ENCODE assay signal across 8 cellular contexts in genomic region chr17:75587718-75588545, GRCh38. TPM values are rescaled to one million over a fixed set of nuclear protein-coding genes. Genes with fewer than 3 reads are reported as not detected.
DNase-seq lines count a peak whose midpoint lies in the region; ATAC-seq and TF ChIP-seq lines count a peak whose summit lies in the region.

TSS of gene MYO15B (plus strand) at chr17:75587800. CDS start at chr17:75588058, 258 bp downstream.

- peaks cover 0 to 24% of the 10 kb centered on the region in 2 donors for H3K4me1 ChIP-seq in right atrium auricular region
- H3K4me1 ChIP-seq in psoas muscle, result peaks cover 3% of the 10 kb centered on the region
- peaks cover 33% of the 10 kb centered on the region for H3K4me1 ChIP-seq in vagina

- ATAC-seq in psoas muscle (peak; percentile 9 to 31 (median 14)), HG03196 (IDR thresholded peaks at IDR 0.05; ENCODE audit: unreplicated experiment) (no peak)

- peak within 1 kb of the TSS; percentile 45 to 74 for H3K4me3 ChIP-seq in right atrium auricular region
- peak within 1 kb of the TSS; percentile 76 for H3K4me3 ChIP-seq in psoas muscle
- H3K4me3 ChIP-seq in vagina, result peak within 1 kb of the TSS; percentile 58 to 71

- DNase-seq in NCI-H2196 treated with DMSO at 0.1 percent for 48 hours (lab: John Stamatoyannopoulos, UW; ENCODE audit: unreplicated experiment) (peak; percentile 19), NCI-H2196 (lab: John Stamatoyannopoulos, UW; ENCODE audit: unreplicated experiment) (no peak), SKM-1 treated with dmso at 0.1 percent for 144 hours (lab: John Stamatoyannopoulos, UW; ENCODE audit: unreplicated experiment) (peak; percentile 50), right atrium auricular region (ENCODE audit: low spot score) (peak; percentile 61), psoas muscle (peak; percentile 68 to 78), vagina (ENCODE audit: extremely low spot score in 2 of 2) (no peak)

- peaks cover 11% of the 10 kb centered on the region for H3K4me1 Mint-ChIP-seq in activated naive CD8-positive, alpha-beta T cell (ENCODE audit: low read depth)

- no peaks in the 10 kb centered on the region for H3K36me3 Mint-ChIP-seq in activated naive CD8-positive, alpha-beta T cell

- no peaks in the 10 kb centered on the region for H3K9me3 Mint-ChIP-seq in activated naive CD8-positive, alpha-beta T cell (ENCODE audit: low read depth)

- WGBS in psoas muscle, 3 donors, result 4 to 9% (median 5%) methylated on average over 58 to 76 of the region's 76 CpGs

- H3K36me3 ChIP-seq in right atrium auricular region, result no peaks in the 10 kb centered on the region
- no peaks in the 10 kb centered on the region for H3K36me3 ChIP-seq in psoas muscle (ENCODE audit: insufficient read depth in 1 of 2, low read depth in 1 of 2)
- no peaks in the 10 kb centered on the region for H3K36me3 ChIP-seq in vagina

- H3K27me3 ChIP-seq in right atrium auricular region (no peaks in the 10 kb centered on the region), psoas muscle (ENCODE audit: insufficient read depth in 3 of 3, low read length in 2 of 3) (peaks cover 0 to 11% (median 6%) of the 10 kb centered on the region in 3 donors), vagina (no peaks in the 10 kb centered on the region)

- TF ChIP-seq CTCF in right atrium auricular region (IDR thresholded peaks at IDR 0.05), result peak; percentile 48 to 51
- TF ChIP-seq CTCF in psoas muscle (IDR thresholded peaks at IDR 0.05), result peak; percentile 17
- peak; percentile 9 to 34 (median 12) for TF ChIP-seq CTCF in vagina (IDR thresholded peaks at IDR 0.05)

- intact Hi-C loops in psoas muscle (cut with DNase I), result loop anchor here in 1 of 2 donors (2.0 to 5.0 kb wide), 2 partner anchors 71 to 161 kb away; partner anchors contain the start of genes CASKIN2 and TSEN54
- intact Hi-C loops in vagina (cut with DNase I), result loop anchor here (5.0 kb wide), 2 partner anchors 66 to 161 kb away; no protein-coding TSS in a partner anchor

- H3K27me3 Mint-ChIP-seq in activated naive CD8-positive, alpha-beta T cell, result no peaks in the 10 kb centered on the region

- no peak for TF ChIP-seq POLR2A in vagina (IDR thresholded peaks at IDR 0.05)

- H3K27ac Mint-ChIP-seq in activated naive CD8-positive, alpha-beta T cell, result peak within 1 kb of the TSS; percentile 16

- H3K4me3 Mint-ChIP-seq in activated naive CD8-positive, alpha-beta T cell, result peak within 1 kb of the TSS; percentile 73

- H3K27ac ChIP-seq in right atrium auricular region (peak within 1 kb of the TSS; percentile 91 to 96), psoas muscle (peak within 1 kb of the TSS; percentile 76), vagina (peak within 1 kb of the TSS; percentile 91)

- H3K9me3 ChIP-seq in right atrium auricular region (no peaks in the 10 kb centered on the region), psoas muscle (no peaks in the 10 kb centered on the region), vagina (no peaks in the 10 kb centered on the region)

RNA-seq across cellular contexts. Expression of gene MYO15B, which starts in this region (rescaled TPM):
- total RNA-seq in right atrium auricular region, result 10 to 100 TPM; 29.3 to 34.3 TPM
- total RNA-seq in psoas muscle, result 10 to 100 TPM; 11.9 to 28.2 (median 21.4) TPM
- 10 to 100 TPM in 2 of 3 donors, 1 to 10 TPM in 1; 5.2 to 23.7 (median 11.8) TPM for polyA plus RNA-seq in psoas muscle
- 160 TPM for total RNA-seq in vagina

Comparison
In these comparisons a context has a peak if more than half of its experiments do, and no peak if none do; other contexts are left out.
1. DNase-seq: peak in NCI-H2196 treated with DMSO at 0.1 percent for 48 hours (single experiment), SKM-1 treated with dmso at 0.1 percent for 144 hours (single experiment), right atrium auricular region (single experiment) and psoas muscle (2 of 2); none in NCI-H2196 (single experiment) and vagina (0 of 2).
2. Peak in every context shown above with its lines, with median percentiles within 50 percentile points of each other: H3K27ac ChIP-seq, H3K4me3 ChIP-seq and CTCF ChIP-seq.